Comparison of ENCODE assay signal across 19 cellular contexts in the genomic region with DNA sequence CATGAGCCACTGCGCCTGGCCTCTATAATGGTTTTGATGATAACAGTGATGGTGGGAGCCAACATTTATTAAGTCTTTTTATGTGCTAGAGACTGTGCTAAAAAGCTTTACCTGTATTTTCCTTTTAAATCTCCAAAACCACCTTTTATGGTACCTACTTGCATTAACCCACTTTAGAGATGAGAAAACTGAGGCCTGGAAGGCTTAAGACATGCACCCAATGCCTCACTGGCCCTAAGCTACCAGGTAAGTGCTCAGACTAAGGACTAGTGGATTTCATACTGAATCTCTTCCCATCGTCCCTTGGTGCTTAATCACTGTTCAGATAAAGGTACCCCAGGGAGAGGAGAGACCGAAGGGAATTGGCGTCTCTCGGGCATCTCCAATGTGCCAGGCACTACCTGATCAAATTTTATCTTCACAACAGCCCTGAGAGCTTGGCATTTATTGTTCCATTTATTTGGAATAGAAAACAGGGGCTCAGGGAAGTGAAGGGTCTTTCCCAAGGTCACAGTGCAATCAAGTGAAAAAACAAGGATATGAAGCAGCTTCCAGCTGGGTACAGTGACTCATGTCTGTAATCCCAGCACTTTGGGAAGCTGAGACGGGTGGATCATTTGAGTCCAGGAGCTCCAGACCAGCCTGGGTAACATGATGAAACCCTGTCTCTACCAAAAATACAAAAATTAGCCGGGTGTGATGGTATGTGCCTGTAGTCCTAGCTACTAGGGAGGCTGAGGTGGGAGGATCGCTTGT.
A peak's percentile ranks its signal among the peaks of the same experiment; 100 is the strongest.
DNase-seq lines count a peak whose midpoint lies in the region; ATAC-seq and TF ChIP-seq lines count a peak whose summit lies in the region.
"Had no signal": no experiment of that assay in that cellular context is flagged by ENCODE, and none has a peak within 500 bp of the region (broad histone marks: within the 10 kb centered on the region; RNA-seq: fewer than 3 reads in every experiment).

No MANE protein-coding gene starts in this region.

- H3K27ac ChIP-seq in breast epithelium = no peak overlapping the region
- H3K27ac ChIP-seq in fibroblast of lung (ENCODE audit: insufficient read depth, low read length) = no peak overlapping the region
- no peak overlapping the region for H3K27ac ChIP-seq in MM.1S (ENCODE audit: low read length)
- H3K27ac ChIP-seq: foreskin keratinocyte, prostate gland, SJSA1 had no signal

- H3K4me1 ChIP-seq in breast epithelium (no peaks in the 10 kb centered on the region), adipocyte (ENCODE audit: control insufficient read depth, insufficient read depth, low read length) (no peaks in the 10 kb centered on the region), fibroblast of lung (ENCODE audit: control insufficient read depth, extremely low read depth, insufficient read depth, low read length) (peaks cover 2% of the 10 kb centered on the region), MM.1S (ENCODE audit: low read length) (0 out of 2 replicates have a peak, but pooled peaks cover 4% of the 10 kb centered on the region)
- H3K4me1 ChIP-seq: foreskin keratinocyte, prostate gland, SJSA1 had no signal

- H3K4me3 ChIP-seq in breast epithelium (no peak overlapping the region), adipocyte (ENCODE audit: low read length) (no peak overlapping the region), fibroblast of lung (replicated peaks in 1 of 4; ENCODE audit: control extremely low read depth in 1 of 4, insufficient read depth in 1 of 4, low read depth in 3 of 4, low read length in 4 of 4) (no peak overlapping the region), MM.1S (ENCODE audit: low read length) (no peak overlapping the region)
- H3K4me3 ChIP-seq: prostate gland, SJSA1 had no signal

- TF ChIP-seq CTCF in MCF 10A (IDR thresholded peaks at IDR 0.05; ENCODE audit: unreplicated experiment) = no peak
- no peak for TF ChIP-seq CTCF in breast epithelium (IDR thresholded peaks at IDR 0.05)
- TF ChIP-seq CTCF in fibroblast of lung (conservative IDR thresholded peaks at IDR 0.05 in 1 of 2, IDR thresholded peaks at IDR 0.05 in 1 of 2; ENCODE audit: low read depth in 1 of 2, low read length in 2 of 2) = no peak
- no peak for TF ChIP-seq CTCF in MM.1S (IDR thresholded peaks at IDR 0.05; ENCODE audit: low read length)

- H3K4me3 Mint-ChIP-seq in MCF 10A (ENCODE audit: unreplicated experiment) = no peak overlapping the region
- H3K4me3 Mint-ChIP-seq: CD4-positive, CD25-positive, alpha-beta regulatory T cell; naive B cell; stimulated activated naive CD8-positive, alpha-beta T cell treated with anti-CD3 and anti-CD28 coated beads, Interleukin-15, Interleukin-2, amounts not matched to agents 100 ng/mL and 50 ng/mL, for 24 hours had no signal

- no peaks in the 10 kb centered on the region for H3K27me3 Mint-ChIP-seq in MCF 10A (ENCODE audit: insufficient read depth, unreplicated experiment)

- no peaks in the 10 kb centered on the region for H3K9me3 Mint-ChIP-seq in MCF 10A (ENCODE audit: unreplicated experiment)
- H3K9me3 Mint-ChIP-seq: CD4-positive, CD25-positive, alpha-beta regulatory T cell; naive B cell; stimulated activated naive CD8-positive, alpha-beta T cell treated with anti-CD3 and anti-CD28 coated beads, Interleukin-15, Interleukin-2, amounts not matched to agents 100 ng/mL and 50 ng/mL, for 24 hours had no signal

- H2AFZ ChIP-seq in fibroblast of lung (ENCODE audit: low read length) = no peak overlapping the region
- H2AFZ ChIP-seq in MM.1S (ENCODE audit: low read length) = no peak overlapping the region

- H3K27ac Mint-ChIP-seq in MCF 10A (ENCODE audit: low read depth, unreplicated experiment) = no peak overlapping the region
- H3K27ac Mint-ChIP-seq: stimulated activated naive CD8-positive, alpha-beta T cell treated with anti-CD3 and anti-CD28 coated beads, Interleukin-15, Interleukin-2, amounts not matched to agents 100 ng/mL and 50 ng/mL, for 24 hours had no signal

- CTCF ChIA-PET in MCF 10A (lab: Yijun Ruan, JAX) = interaction anchor here (0.6 to 5.2 kb wide), 42 partner anchors 9 to 302 kb away, joined by 3 to 113 read pairs (median 4); no protein-coding TSS in a partner anchor

- H3K4me2 ChIP-seq in fibroblast of lung (ENCODE audit: extremely low read depth, insufficient read depth, low read length) (no peak overlapping the region), MM.1S (ENCODE audit: low read depth, low read length) (no peak overlapping the region)

- no peaks in the 10 kb centered on the region for H3F3A ChIP-seq in MM.1S (ENCODE audit: insufficient read depth, low read length)

- H4K20me1 ChIP-seq in fibroblast of lung (ENCODE audit: control insufficient read depth, extremely low read depth, insufficient read depth, low read length) = no peaks in the 10 kb centered on the region
- H4K20me1 ChIP-seq in MM.1S (ENCODE audit: insufficient read depth, low read length) = no peaks in the 10 kb centered on the region

- H3K9me2 ChIP-seq in MM.1S (replicated peaks; ENCODE audit: insufficient read depth, low read length) = no peaks in the 10 kb centered on the region

- H3K9ac ChIP-seq in adipocyte (ENCODE audit: low read length) (no peak overlapping the region), fibroblast of lung (ENCODE audit: insufficient read depth, low read length) (no peak overlapping the region), MM.1S (ENCODE audit: low read length) (no peak overlapping the region)

- no peaks in the 10 kb centered on the region for H3K4me1 Mint-ChIP-seq in MCF 10A (ENCODE audit: insufficient read depth, unreplicated experiment)

- BruUV-seq in MCF 10A (replicated peaks; lab: Mats Ljungman, UMichigan) = no TSS peak

- intact Hi-C loops in MCF 10A (cut with micrococcal nuclease) = loop anchor here (1.0 kb wide), 2 partner anchors 184 to 214 kb away; no protein-coding TSS in a partner anchor
- intact Hi-C loops in breast epithelium (cut with DNase I; ENCODE audit: low total_unique reads) = no loop called here

- DNase-seq in MCF 10A (ENCODE audit: unreplicated experiment) (peak; percentile 43), breast epithelium (ENCODE audit: low spot score in 2 of 2) (no peak), adipocyte (ENCODE audit: low read depth) (peak; percentile 45), fibroblast of lung (ENCODE audit: low read depth in 2 of 2) (peak; percentile 51 to 56), pulmonary artery endothelial cell (ENCODE audit: low read depth, low spot score) (peak; percentile 64), MM.1S (no peak), NCI-H226 (no peak)
- DNase-seq: activated CD4-positive, alpha-beta T cell treated with anti-CD3 and anti-CD28 coated beads for 1 hour; activated CD8-positive, alpha-beta memory T cell treated with anti-CD3 and anti-CD28 coated beads, Interleukin-2, amount 50 U/mL, for 4 hours; activated gamma-delta T cell; foreskin keratinocyte; naive B cell; stimulated activated CD4-positive, alpha-beta T cell treated with anti-CD3 and anti-CD28 coated beads, Interleukin-15, amount 100 ng/mL, for 24 hours; T1000 had no signal

- H3K79me2 ChIP-seq in fibroblast of lung (ENCODE audit: control insufficient read depth, insufficient read depth, low read length) (no peaks in the 10 kb centered on the region), MM.1S (ENCODE audit: low read length) (no peaks in the 10 kb centered on the region)

- H3K9me3 ChIP-seq in breast epithelium (no peaks in the 10 kb centered on the region), adipocyte (ENCODE audit: control insufficient read depth, low read length) (no peaks in the 10 kb centered on the region), fibroblast of lung (ENCODE audit: control insufficient read depth, insufficient read depth, low read depth, low read length) (no peaks in the 10 kb centered on the region), MM.1S (replicated peaks; ENCODE audit: insufficient read depth, low read length) (no peaks in the 10 kb centered on the region)
- H3K9me3 ChIP-seq: prostate gland, SJSA1 had no signal

- POLR2A ChIA-PET in MCF 10A (lab: Yijun Ruan, JAX) = interaction anchor here (0.6 to 1.4 kb wide), 4 partner anchors 120 to 185 kb away, joined by 3 to 7 read pairs (median 4); no protein-coding TSS in a partner anchor

- no peak for TF ChIP-seq POLR2A in breast epithelium (IDR thresholded peaks at IDR 0.05)

- ATAC-seq in GM19467 (IDR thresholded peaks at IDR 0.05; ENCODE audit: unreplicated experiment) = no peak

- H3K27me3 ChIP-seq in breast epithelium = no peaks in the 10 kb centered on the region
- peaks cover 11% of the 10 kb centered on the region for H3K27me3 ChIP-seq in adipocyte (replicated peaks; ENCODE audit: control insufficient read depth, insufficient read depth, low read length)
- H3K27me3 ChIP-seq in fibroblast of lung (ENCODE audit: control insufficient read depth, insufficient read depth, low read length) = no peaks in the 10 kb centered on the region
- H3K27me3 ChIP-seq in MM.1S (replicated peaks; ENCODE audit: insufficient read depth, low read length) = peaks cover 88% of the 10 kb centered on the region

- H3K36me3 ChIP-seq in breast epithelium (no peaks in the 10 kb centered on the region), adipocyte (ENCODE audit: control insufficient read depth, insufficient read depth, low read length, severe bottlenecking) (no peaks in the 10 kb centered on the region), fibroblast of lung (ENCODE audit: control insufficient read depth, insufficient read depth, low read length) (no peaks in the 10 kb centered on the region), MM.1S (replicated peaks; ENCODE audit: insufficient read depth, low read length) (no peaks in the 10 kb centered on the region)
- H3K36me3 ChIP-seq: prostate gland, SJSA1 had no signal

- no peaks in the 10 kb centered on the region for H3K36me3 Mint-ChIP-seq in MCF 10A (ENCODE audit: insufficient read depth, unreplicated experiment)
- H3K36me3 Mint-ChIP-seq: CD4-positive, CD25-positive, alpha-beta regulatory T cell; naive B cell had no signal

Comparison
In these comparisons a context has a peak if more than half of its experiments do, and no peak if none do; other contexts are left out.
1. DNase-seq: peak in MCF 10A (single experiment), adipocyte (single experiment), fibroblast of lung (2 of 2) and pulmonary artery endothelial cell (single experiment); none in breast epithelium (0 of 2), MM.1S (single experiment) and NCI-H226 (single experiment).